ENCODE assay signal across 35 cellular contexts in genomic region chr1:147444381-147444780, GRCh38.
"Had no signal": no experiment of that assay in that cellular context is flagged by ENCODE, and none has a peak within 500 bp of the region (broad histone marks: within the 10 kb centered on the region; RNA-seq: fewer than 3 reads in every experiment).

No MANE protein-coding gene starts in this region.

- H3K36me3 ChIP-seq: MG63 had no signal

- DNase-seq: Kasumi-1, MG63, MM.1S, MV-4-11, NCI-H1048, NCI-H1092 treated with DMSO at 0.1 percent for 48 hours, NCI-H1105, NCI-H1105 treated with DMSO at 0.1 percent for 48 hours, NCI-H1417, NCI-H1417 treated with DMSO at 0.1 percent for 48 hours, NCI-H1436, NCI-H1436 treated with DMSO at 0.1 percent for 48 hours, NCI-H146, NCI-H1694, NCI-H1694 treated with DMSO at 0.1 percent for 48 hours, NCI-H187, NCI-H187 treated with DMSO at 0.1 percent for 48 hours, NCI-H1930, NCI-H2029, NCI-H2029 treated with DMSO at 0.1 percent for 48 hours, NCI-H2081, NCI-H2081 treated with DMSO at 0.1 percent for 48 hours, NCI-H2107, NCI-H2171, NCI-H2171 treated with DMSO at 0.1 percent for 48 hours, NCI-H2227 treated with DMSO at 0.1 percent for 48 hours, NCI-H226, NCI-H345, NCI-H446, NCI-H446 treated with DMSO at 0.1 percent for 48 hours, NCI-H510A, NCI-H510A treated with DMSO at 0.1 percent for 48 hours, NCI-H524, NCI-H524 treated with DMSO at 0.1 percent for 48 hours, NCI-H526 had no signal

- H3K4me3 ChIP-seq: MG63 had no signal
